Comparison of ENCODE assay signal across 9 cellular contexts in genomic region chr1:43651922-43652321, GRCh38. TPM values are rescaled to one million over a fixed set of nuclear protein-coding genes. Genes with fewer than 3 reads are reported as not detected.
DNase-seq lines count a peak whose midpoint lies in the region; ATAC-seq, FAIRE-seq and TF ChIP-seq lines count a peak whose summit lies in the region.
"Had no signal": no experiment of that assay in that cellular context is flagged by ENCODE, and none has a peak within 500 bp of the region (broad histone marks: within the 10 kb centered on the region; RNA-seq: fewer than 3 reads in every experiment).

No MANE protein-coding gene starts in this region.

- no peak overlapping the region for H2BK5ac ChIP-seq in mesenchymal stem cell (ENCODE audit: low read depth, low read length, poor library complexity, severe bottlenecking)

- no peak overlapping the region for H3K4ac ChIP-seq in mesenchymal stem cell (ENCODE audit: low read depth in 1 of 2, low read length in 2 of 2)

- ATAC-seq in stimulated activated naive CD8-positive, alpha-beta T cell treated with anti-CD3 and anti-CD28 coated beads, Interleukin-15, Interleukin-2, amounts not matched to agents 100 U/mL and 50 U/mL, for 24 hours = no peak
- no peak for ATAC-seq in K562

- H4K20me1 ChIP-seq in K562 (replicated peaks; ENCODE audit: control insufficient read depth, insufficient read depth, low read length) = 0 out of 2 replicates have a peak, but pooled peaks cover 5% of the 10 kb centered on the region

- intact Hi-C loops in K562 (cut with micrococcal nuclease) = no loop called here

- TF ChIP-seq CTCF in K562 (IDR thresholded peaks at IDR 0.05 in 2 of 3, conservative IDR thresholded peaks at IDR 0.05 in 1 of 3; ENCODE audit: insufficient read depth in 2 of 3, low read depth in 1 of 3, low read length in 3 of 3) = no peak

- peak overlapping the region in 1 of 2 experiments; percentile 72; a peak in 1 of 4 replicates for H3K9ac ChIP-seq in K562 (ENCODE audit: insufficient read depth in 1 of 2, low read depth in 2 of 2, low read length in 2 of 2)
- H3K9ac ChIP-seq in mesenchymal stem cell (ENCODE audit: low read length) = peak overlapping the region; percentile 93

- TF ChIP-seq RAD21 in K562 (CRISPR knock-in tag; conservative IDR thresholded peaks at IDR 0.05 in 1 of 2, IDR thresholded peaks at IDR 0.05 in 1 of 2) = no peak

- H3K27ac Mint-ChIP-seq in stimulated activated naive CD8-positive, alpha-beta T cell treated with anti-CD3 and anti-CD28 coated beads, Interleukin-15, Interleukin-2, amounts not matched to agents 100 ng/mL and 50 ng/mL, for 24 hours = peak overlapping the region; percentile 74

- H3K4me3 ChIP-seq in K562 (0 out of 2 replicates have a peak overlapping the region, but pooled peaks have one; percentile 81), mesenchymal stem cell (ENCODE audit: insufficient read depth in 1 of 2, low read depth in 1 of 2, low read length in 2 of 2) (peak overlapping the region in 1 of 2 experiments; percentile 90)

- H3K27me3 Mint-ChIP-seq in stimulated activated naive CD8-positive, alpha-beta T cell treated with anti-CD3 and anti-CD28 coated beads, Interleukin-15, Interleukin-2, amounts not matched to agents 100 ng/mL and 50 ng/mL, for 24 hours = no peaks in the 10 kb centered on the region

- no peaks in the 10 kb centered on the region for H3K9me1 ChIP-seq in K562 (ENCODE audit: control insufficient read depth, insufficient read depth, low read length)

- peaks cover 35% of the 10 kb centered on the region for H3K4me1 Mint-ChIP-seq in stimulated activated naive CD8-positive, alpha-beta T cell treated with anti-CD3 and anti-CD28 coated beads, Interleukin-15, Interleukin-2, amounts not matched to agents 100 ng/mL and 50 ng/mL, for 24 hours (ENCODE audit: low read depth)

- no peak for TF ChIP-seq POLR2A in K562 (conservative IDR thresholded peaks at IDR 0.05)
- TF ChIP-seq POLR2A in GM12892 (IDR thresholded peaks at IDR 0.05; ENCODE audit: low read depth, low read length) = no peak

- no peak for TF ChIP-seq EP300 in K562 (IDR thresholded peaks at IDR 0.05; ENCODE audit: low read length)

- H3K36me3 Mint-ChIP-seq in stimulated activated naive CD8-positive, alpha-beta T cell treated with anti-CD3 and anti-CD28 coated beads, Interleukin-15, Interleukin-2, amounts not matched to agents 100 ng/mL and 50 ng/mL, for 24 hours (ENCODE audit: low read depth) = peaks cover 33% of the 10 kb centered on the region

- H3K4me1 ChIP-seq in K562 (replicated peaks in 1 of 2; ENCODE audit: control insufficient read depth in 2 of 2, insufficient read depth in 2 of 2, low read length in 2 of 2) (peaks cover 3 to 14% of the 10 kb centered on the region in 2 experiments), mesenchymal stem cell (ENCODE audit: control insufficient read depth, insufficient read depth, low read depth, low read length) (peaks cover 8% of the 10 kb centered on the region)

- H3K4me2 ChIP-seq in K562 (ENCODE audit: insufficient read depth, low read length) (peak overlapping the region; percentile 97; the same call in 1 of the 2 replicates), mesenchymal stem cell (ENCODE audit: low read length, poor library complexity, severe bottlenecking) (peak overlapping the region; percentile 76)

- no peak overlapping the region for H3K14ac ChIP-seq in mesenchymal stem cell (ENCODE audit: low read length in 2 of 2)

- 42% methylated on average over 3 of the region's 3 CpGs for WGBS in K562 (ENCODE audit: insufficient coverage, low coverage, missing lambda C conversion rate)
- WGBS in mesenchymal stem cell = 82% methylated on average over 3 of the region's 3 CpGs

- no peak overlapping the region for H3K23ac ChIP-seq in mesenchymal stem cell (ENCODE audit: low read length in 2 of 2)

- H3K9me3 ChIP-seq in K562 (replicated peaks; ENCODE audit: control insufficient read depth, insufficient read depth, low read depth, low read length) (no peaks in the 10 kb centered on the region), mesenchymal stem cell (ENCODE audit: control insufficient read depth, low read length) (no peaks in the 10 kb centered on the region)

- H3K79me2 ChIP-seq in K562 (ENCODE audit: control insufficient read depth, insufficient read depth, low read length) = peaks cover 24% of the 10 kb centered on the region

- BruUV-seq in K562 (replicated peaks; lab: Mats Ljungman, UMichigan) = no TSS peak

- in situ Hi-C loops in K562 (cut with MboI) = no loop called here

- H2AK5ac ChIP-seq in mesenchymal stem cell (ENCODE audit: low read length, severe bottlenecking) = no peak overlapping the region

- no peak overlapping the region for H2AFZ ChIP-seq in K562 (ENCODE audit: low read depth, low read length)
- H2AFZ ChIP-seq in mesenchymal stem cell (ENCODE audit: low read depth, low read length) = no peak overlapping the region

- H3K27ac ChIP-seq in K562 (ENCODE audit: extremely low read depth, low read depth, low read length) (no peak overlapping the region), mesenchymal stem cell (ENCODE audit: low read length, poor library complexity, severe bottlenecking) (no peak overlapping the region)

- no peak overlapping the region for H2BK15ac ChIP-seq in mesenchymal stem cell (ENCODE audit: low read depth, poor library complexity, severe bottlenecking)

- no peak for FAIRE-seq in K562 (lab: Jason Lieb, UNC)
- FAIRE-seq in GM12892 (lab: Jason Lieb, UNC) = no peak

- DNase-seq in stimulated activated naive CD8-positive, alpha-beta T cell treated with anti-CD3 and anti-CD28 coated beads, Interleukin-15, Interleukin-2, amounts not matched to agents 100 U/mL and 50 U/mL, for 24 hours = no peak
- peak in 1 of 4 experiments; percentile 7 for DNase-seq in K562 (ENCODE audit: extremely low read depth in 1 of 4, low spot score in 3 of 4)
- peak; percentile 13 for DNase-seq in mesenchymal stem cell
- DNase-seq in islet precursor cell = no peak
- no peak for DNase-seq in germinal center (ENCODE audit: low spot score)
- DNase-seq in GDM1 (lab: John Stamatoyannopoulos, UW) = no peak
- no peak for DNase-seq in GM12892 (ENCODE audit: insufficient read length)
- DNase-seq: effector CD4-positive, alpha-beta T cell had no signal

- H2BK12ac ChIP-seq in mesenchymal stem cell (ENCODE audit: low read length in 2 of 2) = no peak overlapping the region

- H2BK120ac ChIP-seq in mesenchymal stem cell (ENCODE audit: low read depth, low read length) = no peak overlapping the region

- H3K9me3 Mint-ChIP-seq in stimulated activated naive CD8-positive, alpha-beta T cell treated with anti-CD3 and anti-CD28 coated beads, Interleukin-15, Interleukin-2, amounts not matched to agents 100 ng/mL and 50 ng/mL, for 24 hours = no peaks in the 10 kb centered on the region

- peaks cover 34% of the 10 kb centered on the region for H3K36me3 ChIP-seq in K562 (ENCODE audit: control insufficient read depth, insufficient read depth, low read length)
- H3K36me3 ChIP-seq in mesenchymal stem cell (ENCODE audit: control insufficient read depth in 1 of 2, insufficient read depth in 2 of 2, low read depth in 1 of 2, low read length in 2 of 2) = peaks cover 22 to 40% of the 10 kb centered on the region in 2 experiments

- POLR2A ChIA-PET in K562 (lab: Yijun Ruan, JAX) = interaction anchor here (0.6 to 3.8 kb wide), 7 partner anchors 8 to 59 kb away, joined by 3 to 28 read pairs (median 4); no protein-coding TSS in a partner anchor

- no peak overlapping the region for H4K91ac ChIP-seq in mesenchymal stem cell (ENCODE audit: low read length)

- peaks cover 10% of the 10 kb centered on the region for H3K79me1 ChIP-seq in mesenchymal stem cell (replicated peaks; ENCODE audit: low read length, poor library complexity, severe bottlenecking)

- CTCF ChIA-PET in K562 (lab: Yijun Ruan, JAX; ENCODE audit: low intra/inter-chr PET ratio) = interaction anchor here (0.6 to 0.7 kb wide), 2 partner anchors 208 to 369 kb away, joined by 3 to 4 read pairs; no protein-coding TSS in a partner anchor

- peak overlapping the region; percentile 99 for H3K4me3 Mint-ChIP-seq in stimulated activated naive CD8-positive, alpha-beta T cell treated with anti-CD3 and anti-CD28 coated beads, Interleukin-15, Interleukin-2, amounts not matched to agents 100 ng/mL and 50 ng/mL, for 24 hours

- H3K27me3 ChIP-seq in K562 (ENCODE audit: control insufficient read depth in 2 of 2, insufficient read depth in 2 of 2, low read length in 2 of 2) (no peaks in the 10 kb centered on the region), mesenchymal stem cell (ENCODE audit: control insufficient read depth in 1 of 2, insufficient read depth in 1 of 2, low read length in 2 of 2) (no peaks in the 10 kb centered on the region)

- no peak overlapping the region for H4K8ac ChIP-seq in mesenchymal stem cell (ENCODE audit: low read length)

- no peak overlapping the region for H3K18ac ChIP-seq in mesenchymal stem cell (ENCODE audit: low read depth in 1 of 2, low read length in 2 of 2)

RNA-seq across cellular contexts. Expression of gene KDM4A, which starts 2.0 kb away (rescaled TPM):
- 118 and 126 TPM in 2 replicates for total RNA-seq in K562 (2011; cell fraction: chromatin; rRNA removed; ENCODE audit: low replicate concordance)
- total RNA-seq in K562 (2011; cell fraction: nucleolus; rRNA removed) = 43.2 and 43.6 TPM in 2 replicates
- 47.6 and 48.7 TPM in 2 replicates for total RNA-seq in K562 (2011; cell fraction: nucleoplasm; rRNA removed)
- 15.6 and 16.0 TPM in 2 replicates for total RNA-seq in K562 (2014; rRNA removed)
- total RNA-seq in K562 (2014; rRNA removed; fragmentation: Illumina TruSeq; extraction: Trizol) = 17.6 and 21.2 TPM in 2 replicates
- 13.1 and 14.3 TPM in 2 replicates for total RNA-seq in K562 (2015; rRNA removed; fragmentation: Illumina TruSeq; extraction: Trizol)
- 27.3 and 33.6 TPM in 2 replicates for total RNA-seq in K562 (2021)
- 12.5 and 20.8 TPM in 2 replicates for polyA plus RNA-seq in K562 (2011; rRNA removed)
- polyA plus RNA-seq in K562 (2011; cell fraction: cytosol; rRNA removed) = 5.4 and 12.3 TPM in 2 replicates
- polyA plus RNA-seq in K562 (2011; cell fraction: nucleus; rRNA removed) = 18.6 and 24.1 TPM in 2 replicates
- 17.2 and 34.3 TPM in 2 replicates for polyA plus RNA-seq in K562 (2012)
- 24.9 and 26.4 TPM in 2 replicates for polyA plus RNA-seq in K562 (2014; fragmentation: Illumina TruSeq; extraction: Trizol)
- 10 to 100 TPM in 1 of 2 experiments, 1 to 10 TPM in 1; 3.6 to 12.1 TPM for polyA plus RNA-seq in K562 (2014; fragmentation: Nextera tagmentation; extraction: Ambion mirVana)
- 13.5 and 14.2 TPM in 2 replicates for polyA plus RNA-seq in K562 (2014; rRNA removed)
- 26.9 and 40.0 TPM in 2 replicates for polyA minus RNA-seq in K562 (2011; rRNA and poly(A)+ RNA removed)
- 11.4 and 12.3 TPM in 2 replicates for polyA minus RNA-seq in K562 (2011; cell fraction: cytosol; rRNA and poly(A)+ RNA removed)
- polyA minus RNA-seq in K562 (2011; cell fraction: nucleus; rRNA and poly(A)+ RNA removed) = 8.6 and 19.7 TPM in 2 replicates
- polyA plus RNA-seq in mesenchymal stem cell (2013, experiment 1 of 2) = 22.4 TPM
- 21.9 TPM for polyA plus RNA-seq in mesenchymal stem cell (2013, experiment 2 of 2)
- 15.6 TPM for polyA plus RNA-seq in GM12892 (2012; ENCODE audit: missing spikeins)

RNA-seq across cellular contexts. Expression of gene ST3GAL3, which starts 55.4 kb away (rescaled TPM):
- total RNA-seq in K562 (2011; cell fraction: chromatin; rRNA removed; ENCODE audit: low replicate concordance) = 181 and 201 TPM in 2 replicates
- 75.9 and 89.5 TPM in 2 replicates for total RNA-seq in K562 (2011; cell fraction: nucleolus; rRNA removed)
- 148 and 229 TPM in 2 replicates for total RNA-seq in K562 (2011; cell fraction: nucleoplasm; rRNA removed)
- 8.9 and 13.4 TPM in 2 replicates for total RNA-seq in K562 (2014; rRNA removed)
- 11.5 and 12.2 TPM in 2 replicates for total RNA-seq in K562 (2014; rRNA removed; fragmentation: Illumina TruSeq; extraction: Trizol)
- total RNA-seq in K562 (2015; rRNA removed; fragmentation: Illumina TruSeq; extraction: Trizol) = 9.5 and 9.8 TPM in 2 replicates
- 18.9 and 20.7 TPM in 2 replicates for total RNA-seq in K562 (2021)
- 12.0 and 17.8 TPM in 2 replicates for polyA plus RNA-seq in K562 (2011; rRNA removed)
- polyA plus RNA-seq in K562 (2011; cell fraction: cytosol; rRNA removed) = 9.4 and 15.6 TPM in 2 replicates
- polyA plus RNA-seq in K562 (2011; cell fraction: nucleus; rRNA removed) = 45.5 and 47.5 TPM in 2 replicates
- polyA plus RNA-seq in K562 (2012) = 13.3 and 31.3 TPM in 2 replicates
- polyA plus RNA-seq in K562 (2014; fragmentation: Illumina TruSeq; extraction: Trizol) = 18.1 and 18.5 TPM in 2 replicates
- polyA plus RNA-seq in K562 (2014; fragmentation: Nextera tagmentation; extraction: Ambion mirVana) = 1 to 10 TPM; 1.2 to 1.6 TPM
- polyA plus RNA-seq in K562 (2014; rRNA removed) = 11.0 and 12.8 TPM in 2 replicates
- 16.9 and 23.2 TPM in 2 replicates for polyA minus RNA-seq in K562 (2011; rRNA and poly(A)+ RNA removed)
- 7.9 and 18.4 TPM in 2 replicates for polyA minus RNA-seq in K562 (2011; cell fraction: cytosol; rRNA and poly(A)+ RNA removed)
- polyA minus RNA-seq in K562 (2011; cell fraction: nucleus; rRNA and poly(A)+ RNA removed) = 21.5 and 30.5 TPM in 2 replicates
- polyA plus RNA-seq in mesenchymal stem cell (2013, experiment 1 of 2) = 8.2 TPM
- polyA plus RNA-seq in mesenchymal stem cell (2013, experiment 2 of 2) = 8.4 TPM
- 16.3 TPM for polyA plus RNA-seq in GM12892 (2012; ENCODE audit: missing spikeins)
